In genomic region chr5:26940981-26941380, GRCh38 we compare ENCODE assay signal across 24 cellular contexts.
DNase-seq lines count a peak whose midpoint lies in the region; ATAC-seq and TF ChIP-seq lines count a peak whose summit lies in the region.
"Had no signal": no experiment of that assay in that cellular context is flagged by ENCODE, and none has a peak within 500 bp of the region (broad histone marks: within the 10 kb centered on the region; RNA-seq: fewer than 3 reads in every experiment).

No MANE protein-coding gene starts in this region.

- DNase-seq in A673 (ENCODE audit: low spot score) (peak; percentile 2), HT1080 (ENCODE audit: low read depth) (peak; percentile 32), NCI-H446 treated with DMSO at 0.1 percent for 48 hours (lab: John Stamatoyannopoulos, UW) (peak; percentile 63), epithelial cell of esophagus (ENCODE audit: low read depth) (peak; percentile 61), Right ventricle myocardium inferior (ENCODE audit: missing footprints) (no peak), islet precursor cell (no peak)
- DNase-seq in activated T-cell treated with anti-CD3 and anti-CD28 coated beads, Interleukin-2, amount 50 U/mL, for 72 hours: no peak
- DNase-seq: activated CD8-positive, alpha-beta memory T cell treated with anti-CD3 and anti-CD28 coated beads for 24 hours; activated naive CD4-positive, alpha-beta T cell; activated T-cell treated with anti-CD3 and anti-CD28 coated beads, Interleukin-2, amount 50 U/mL, for 24 hours; amniotic stem cell; endodermal cell; H7; lower lobe of right lung; NCI-H345; stimulated activated naive CD8-positive, alpha-beta T cell treated with anti-CD3 and anti-CD28 coated beads, Interleukin-15, Interleukin-2, amounts not matched to agents 100 U/mL and 50 U/mL, for 24 hours; uterus had no signal

- CTCF ChIA-PET in A673 (lab: Charles Lee): no interaction called here

- TF ChIP-seq CTCF in A673 (conservative IDR thresholded peaks at IDR 0.05; ENCODE audit: low read depth, low read length): no peak
- no peak for TF ChIP-seq CTCF in epithelial cell of esophagus (IDR thresholded peaks at IDR 0.05; ENCODE audit: insufficient read depth, low read depth, low read length, missing control alignments)

- H3K36me3 ChIP-seq in A673 (ENCODE audit: insufficient read depth, low read length, poor library complexity, severe bottlenecking): no peaks in the 10 kb centered on the region
- H3K36me3 ChIP-seq: BLaER1 treated with 17β-estradiol and CSF1 and Interleukin-3, amounts not matched to agents 10 nM and 100 nM; cardiac muscle cell; lower lobe of right lung; neural progenitor cell; thoracic aorta; uterus had no signal

- H3K27ac ChIP-seq in A673 (ENCODE audit: low read depth, low read length, poor library complexity, severe bottlenecking): no peak overlapping the region
- H3K27ac ChIP-seq: BLaER1 treated with 17β-estradiol and CSF1 and Interleukin-3, amounts not matched to agents 10 nM and 100 nM; cardiac muscle cell; lower lobe of right lung; neural progenitor cell; thoracic aorta; uterus had no signal

- H3K27me3 Mint-ChIP-seq in activated T-cell treated with anti-CD3 and anti-CD28 coated beads, Interleukin-2, amount 50 U/mL, for 72 hours (ENCODE audit: low read depth): no peaks in the 10 kb centered on the region
- H3K27me3 Mint-ChIP-seq: activated T-cell treated with anti-CD3 and anti-CD28 coated beads, Interleukin-2, amount 50 U/mL, for 24 hours had no signal

- peaks cover 0 to 2% of the 10 kb centered on the region in 2 donors for H3K9me3 Mint-ChIP-seq in activated T-cell treated with anti-CD3 and anti-CD28 coated beads, Interleukin-2, amount 50 U/mL, for 72 hours
- H3K9me3 Mint-ChIP-seq: activated T-cell treated with anti-CD3 and anti-CD28 coated beads, Interleukin-2, amount 50 U/mL, for 24 hours; endodermal cell; neural progenitor cell had no signal

- H3K4me1 Mint-ChIP-seq in activated T-cell treated with anti-CD3 and anti-CD28 coated beads, Interleukin-2, amount 50 U/mL, for 72 hours (ENCODE audit: low read depth): no peaks in the 10 kb centered on the region
- H3K4me1 Mint-ChIP-seq: endodermal cell had no signal

- intact Hi-C loops in A673 (cut with micrococcal nuclease; ENCODE audit: unreplicated experiment) (no loop called here), Right ventricle myocardium inferior (cut with DNase I) (no loop called here)

- H3K9me3 ChIP-seq in A673 (ENCODE audit: low read depth, low read length, poor library complexity, severe bottlenecking): no peaks in the 10 kb centered on the region
- H3K9me3 ChIP-seq: lower lobe of right lung, thoracic aorta, uterus had no signal

- H3K4me3 Mint-ChIP-seq in activated T-cell treated with anti-CD3 and anti-CD28 coated beads, Interleukin-2, amount 50 U/mL, for 72 hours: no peak overlapping the region
- H3K4me3 Mint-ChIP-seq: activated T-cell treated with anti-CD3 and anti-CD28 coated beads, Interleukin-2, amount 50 U/mL, for 24 hours; endodermal cell; neural progenitor cell had no signal

- no peak overlapping the region for H3K27ac Mint-ChIP-seq in activated T-cell treated with anti-CD3 and anti-CD28 coated beads, Interleukin-2, amount 50 U/mL, for 72 hours
- H3K27ac Mint-ChIP-seq: activated T-cell treated with anti-CD3 and anti-CD28 coated beads, Interleukin-2, amount 50 U/mL, for 24 hours; endodermal cell; neural progenitor cell had no signal

- POLR2A ChIA-PET in A673 (lab: Charles Lee; ENCODE audit: low non-redundant PET): no interaction called here

- H3K4me3 ChIP-seq in A673 (ENCODE audit: low read depth, low read length, poor library complexity, severe bottlenecking) (no peak overlapping the region), epithelial cell of esophagus (ENCODE audit: low read length) (no peak overlapping the region)
- H3K4me3 ChIP-seq: BLaER1 treated with 17β-estradiol and CSF1 and Interleukin-3, amounts not matched to agents 10 nM and 100 nM; cardiac muscle cell; GM12878; lower lobe of right lung; neural progenitor cell; thoracic aorta; uterus had no signal

- BruUV-seq in A673 (replicated peaks; lab: Mats Ljungman, UMichigan): no TSS peak

- H3K4me1 ChIP-seq in A673 (ENCODE audit: insufficient read depth, low read length, poor library complexity, severe bottlenecking): no peaks in the 10 kb centered on the region
- H3K4me1 ChIP-seq: BLaER1 treated with 17β-estradiol and CSF1 and Interleukin-3, amounts not matched to agents 10 nM and 100 nM; lower lobe of right lung; neural progenitor cell; uterus had no signal

- ATAC-seq in GM21528 (IDR thresholded peaks at IDR 0.05; ENCODE audit: low FRiP score, unreplicated experiment): no peak
- no peak for ATAC-seq in activated T-cell treated with anti-CD3 and anti-CD28 coated beads, Interleukin-2, amount 50 U/mL, for 72 hours (replicated peaks in 1 of 2)
- ATAC-seq in Right ventricle myocardium inferior: no peak
- ATAC-seq: GM12878; lower lobe of right lung; sciatic nerve; stimulated activated naive CD8-positive, alpha-beta T cell treated with anti-CD3 and anti-CD28 coated beads, Interleukin-15, Interleukin-2, amounts not matched to agents 100 U/mL and 50 U/mL, for 24 hours had no signal

- H3K36me3 Mint-ChIP-seq in activated T-cell treated with anti-CD3 and anti-CD28 coated beads, Interleukin-2, amount 50 U/mL, for 72 hours (ENCODE audit: insufficient read depth in 2 of 2): no peaks in the 10 kb centered on the region
- H3K36me3 Mint-ChIP-seq: neural progenitor cell had no signal

- H3K27me3 ChIP-seq in A673 (replicated peaks; ENCODE audit: insufficient read depth, low read depth, low read length, poor library complexity): no peaks in the 10 kb centered on the region
- H3K27me3 ChIP-seq: BLaER1 treated with 17β-estradiol and CSF1 and Interleukin-3, amounts not matched to agents 10 nM and 100 nM; cardiac muscle cell; neural progenitor cell; uterus had no signal

Comparison
In these comparisons a context has a peak if more than half of its experiments do, and no peak if none do; other contexts are left out.
1. DNase-seq: peak in A673 (single experiment), HT1080 (single experiment), NCI-H446 treated with DMSO at 0.1 percent for 48 hours (single experiment) and epithelial cell of esophagus (single experiment); none in activated T-cell treated with anti-CD3 and anti-CD28 coated beads, Interleukin-2, amount 50 U/mL, for 72 hours (0 of 2), Right ventricle myocardium inferior (single experiment) and islet precursor cell (single experiment).